In the genomic region with DNA sequence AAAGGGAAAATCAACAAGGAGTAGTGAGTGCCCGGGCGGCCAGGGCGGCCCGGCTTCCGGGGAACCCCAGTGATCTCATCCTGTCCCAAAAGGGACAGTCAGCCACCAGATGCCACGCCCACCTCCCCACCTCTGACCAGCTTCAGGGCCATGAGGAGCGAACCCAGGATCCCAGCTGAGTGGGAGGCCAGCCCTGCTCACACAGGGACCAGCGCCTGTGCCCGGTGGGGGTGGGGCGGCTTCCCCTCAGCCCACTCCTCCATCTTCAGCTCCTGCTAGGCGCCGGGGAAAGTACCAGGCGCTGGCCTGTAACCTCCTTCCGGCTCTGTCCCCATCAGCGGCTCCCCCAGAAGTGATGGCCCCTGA, we compare ENCODE assay signal across 10 cellular contexts. TPM values are rescaled to one million over a fixed set of nuclear protein-coding genes. Genes with fewer than 3 reads are reported as not detected.
DNase-seq lines count a peak whose midpoint lies in the region; ATAC-seq and TF ChIP-seq lines count a peak whose summit lies in the region.
"Had no signal": no experiment of that assay in that cellular context is flagged by ENCODE, and none has a peak within 500 bp of the region (broad histone marks: within the 10 kb centered on the region; RNA-seq: fewer than 3 reads in every experiment).

No MANE protein-coding gene starts in this region.

- no peaks in the 10 kb centered on the region for H3K27me3 ChIP-seq in left lung

- peak overlapping the region; percentile 27 to 48 for H3K4me3 ChIP-seq in left lung
- peak overlapping the region; percentile 41 for H3K4me3 ChIP-seq in urinary bladder (ENCODE audit: low read depth, low read length)

- intact Hi-C loops in left lung (cut with DNase I) = no loop called here

- H3K27ac ChIP-seq in left lung = peak overlapping the region in 1 of 2 donors; percentile 33
- H3K27ac ChIP-seq in urinary bladder (ENCODE audit: low read depth) = no peak overlapping the region

- WGBS in urinary bladder = 68% methylated on average over 15 of the region's 15 CpGs

- H3K4me3 Mint-ChIP-seq in activated naive CD4-positive, alpha-beta T cell treated with anti-CD3 and anti-CD28 coated beads, Interleukin-2, amount 10 ng/mL, durations not matched to agents 7 days and 5 days = peak overlapping the region; percentile 23
- H3K4me3 Mint-ChIP-seq in activated naive CD8-positive, alpha-beta T cell treated with anti-CD3 and anti-CD28 coated beads, Interleukin-2, amount 50 U/mL, for 24 hours = peak overlapping the region; percentile 54

- no peaks in the 10 kb centered on the region for H3K9me3 ChIP-seq in left lung

- no peaks in the 10 kb centered on the region for H3K36me3 Mint-ChIP-seq in activated naive CD4-positive, alpha-beta T cell treated with anti-CD3 and anti-CD28 coated beads, Interleukin-2, amount 10 ng/mL, durations not matched to agents 7 days and 5 days
- H3K36me3 Mint-ChIP-seq in activated naive CD8-positive, alpha-beta T cell treated with anti-CD3 and anti-CD28 coated beads, Interleukin-2, amount 50 U/mL, for 24 hours (ENCODE audit: low read depth) = no peaks in the 10 kb centered on the region

- ATAC-seq in activated naive CD8-positive, alpha-beta T cell treated with anti-CD3 and anti-CD28 coated beads, Interleukin-2, amount 50 U/mL, for 24 hours = no peak
- ATAC-seq in left lung (peak; percentile 2), HG02840 (IDR thresholded peaks at IDR 0.05; ENCODE audit: low FRiP score, unreplicated experiment) (no peak)

- H3K27ac Mint-ChIP-seq in activated naive CD4-positive, alpha-beta T cell treated with anti-CD3 and anti-CD28 coated beads, Interleukin-2, amount 10 ng/mL, durations not matched to agents 7 days and 5 days = no peak overlapping the region
- no peak overlapping the region for H3K27ac Mint-ChIP-seq in activated naive CD8-positive, alpha-beta T cell treated with anti-CD3 and anti-CD28 coated beads, Interleukin-2, amount 50 U/mL, for 24 hours

- CTCF ChIA-PET in activated naive CD4-positive, alpha-beta T cell treated with anti-CD3 and anti-CD28 coated beads, Interleukin-2, amount 10 ng/mL, durations not matched to agents 7 days and 5 days (lab: Charles Lee) = no interaction called here

- peaks cover 23% of the 10 kb centered on the region for H3K27me3 Mint-ChIP-seq in activated naive CD4-positive, alpha-beta T cell treated with anti-CD3 and anti-CD28 coated beads, Interleukin-2, amount 10 ng/mL, durations not matched to agents 7 days and 5 days
- peaks cover 4% of the 10 kb centered on the region for H3K27me3 Mint-ChIP-seq in activated naive CD8-positive, alpha-beta T cell treated with anti-CD3 and anti-CD28 coated beads, Interleukin-2, amount 50 U/mL, for 24 hours

- no peaks in the 10 kb centered on the region for H3K9me3 Mint-ChIP-seq in activated naive CD4-positive, alpha-beta T cell treated with anti-CD3 and anti-CD28 coated beads, Interleukin-2, amount 10 ng/mL, durations not matched to agents 7 days and 5 days
- H3K9me3 Mint-ChIP-seq in activated naive CD8-positive, alpha-beta T cell treated with anti-CD3 and anti-CD28 coated beads, Interleukin-2, amount 50 U/mL, for 24 hours = no peaks in the 10 kb centered on the region

- H3K36me3 ChIP-seq in left lung (peaks cover 0 to under 1% of the 10 kb centered on the region in 2 donors), urinary bladder (ENCODE audit: insufficient read depth) (no peaks in the 10 kb centered on the region)

- H3K4me1 ChIP-seq in left lung = peaks cover 7 to 30% of the 10 kb centered on the region in 2 donors
- H3K4me1 ChIP-seq in urinary bladder (ENCODE audit: insufficient read depth) = no peaks in the 10 kb centered on the region

- H3K4me1 Mint-ChIP-seq in activated naive CD4-positive, alpha-beta T cell treated with anti-CD3 and anti-CD28 coated beads, Interleukin-2, amount 10 ng/mL, durations not matched to agents 7 days and 5 days = peaks cover 6% of the 10 kb centered on the region
- peaks cover 18% of the 10 kb centered on the region for H3K4me1 Mint-ChIP-seq in activated naive CD8-positive, alpha-beta T cell treated with anti-CD3 and anti-CD28 coated beads, Interleukin-2, amount 50 U/mL, for 24 hours

- no peak for DNase-seq in activated naive CD4-positive, alpha-beta T cell treated with anti-CD3 and anti-CD28 coated beads, Interleukin-2, amount 10 ng/mL, durations not matched to agents 7 days and 5 days
- no peak for DNase-seq in activated naive CD4-positive, alpha-beta T cell treated with Interleukin-2 at 50 U/mL for 16 hours
- DNase-seq in activated naive CD8-positive, alpha-beta T cell treated with anti-CD3 and anti-CD28 coated beads, Interleukin-2, amount 50 U/mL, for 24 hours = no peak
- DNase-seq in left lung = peak in 1 of 2 donors; percentile 83
- DNase-seq in OCI-M2 (lab: John Stamatoyannopoulos, UW; ENCODE audit: unreplicated experiment) = no peak
- DNase-seq in NCI-H345 treated with DMSO at 0.1 percent for 48 hours (lab: John Stamatoyannopoulos, UW; ENCODE audit: unreplicated experiment) = no peak
- DNase-seq: DMS79 had no signal

- no peak for TF ChIP-seq CTCF in left lung (IDR thresholded peaks at IDR 0.05)

RNA-seq across cellular contexts. Expression of gene MYL5, which starts 6.2 kb away (rescaled TPM):
- total RNA-seq in left lung (10 to 100 TPM in 1 of 2 donors, 1 to 10 TPM in 1; 7.8 to 11.3 TPM), urinary bladder (11.8 TPM)
- 7.1 TPM for polyA plus RNA-seq in urinary bladder

RNA-seq across cellular contexts. Expression of gene ATP5ME, which starts 6.5 kb away (rescaled TPM):
- total RNA-seq in left lung (100 to 1,000 TPM; 171 to 211 TPM), urinary bladder (160 TPM)
- 430 TPM for polyA plus RNA-seq in urinary bladder

RNA-seq across cellular contexts. Expression of gene SLC49A3, which starts 8.4 kb away (rescaled TPM):
- total RNA-seq in left lung (10 to 100 TPM; 23.2 to 27.5 TPM), urinary bladder (2.1 TPM)
- 7.9 TPM for polyA plus RNA-seq in urinary bladder
- total RNA-seq: M059J had no signal

RNA-seq across cellular contexts. Expression of gene PCGF3, which starts 25.1 kb away (rescaled TPM):
- total RNA-seq in left lung = 10 to 100 TPM; 43.7 to 49.2 TPM
- 52.6 TPM for total RNA-seq in urinary bladder
- polyA plus RNA-seq in urinary bladder = 36.1 TPM

RNA-seq across cellular contexts. Expression of gene PDE6B, which starts 55.2 kb away (rescaled TPM):
- total RNA-seq in left lung = 10 to 100 TPM in 1 of 2 donors, 1 to 10 TPM in 1; 7.6 to 10.9 TPM
- 6.2 TPM for total RNA-seq in urinary bladder
- 4.1 TPM for polyA plus RNA-seq in urinary bladder
- total RNA-seq: M059J had no signal
